7 cellular contexts compared by ENCODE assay signal in the genomic region with DNA sequence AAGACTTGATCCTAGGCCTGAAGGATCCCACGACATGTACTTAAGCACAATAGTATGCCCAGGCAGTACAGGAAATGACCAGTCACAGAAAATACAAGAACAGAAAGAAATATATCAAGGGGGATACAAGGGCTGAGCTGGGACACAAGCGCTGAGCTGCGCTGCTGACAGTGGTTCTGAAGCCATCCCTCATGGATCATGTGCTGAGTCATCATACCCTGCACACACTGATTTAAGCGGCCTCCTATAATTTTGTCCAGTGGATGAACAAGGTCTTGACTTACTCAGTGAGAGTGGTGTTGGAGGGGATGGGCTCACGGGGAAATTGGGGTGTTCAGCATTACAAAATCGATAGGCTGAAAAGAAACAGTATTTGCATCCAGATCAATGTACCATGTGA. TPM values are rescaled to one million over a fixed set of nuclear protein-coding genes. Genes with fewer than 3 reads are reported as not detected.
A peak's percentile ranks its signal among the peaks of the same experiment; 100 is the strongest.
DNase-seq lines count a peak whose midpoint lies in the region; ATAC-seq, FAIRE-seq and TF ChIP-seq lines count a peak whose summit lies in the region.
"Not testable (repeated sequence)": the region's sequence is repeated elsewhere in the genome, so short reads cannot be mapped to it uniquely, and the experiment has no call there.

No MANE protein-coding gene starts in this region.

- not testable (repeated sequence) for FAIRE-seq in RCC 7860 (lab: Jason Lieb, UNC); K562 (lab: Jason Lieb, UNC)

- H3K9me3 Mint-ChIP-seq in effector memory CD8-positive, alpha-beta T cell; natural killer cell; progenitor cell of endocrine pancreas (ENCODE audit: low read depth): not testable (repeated sequence)

- H3K27ac ChIP-seq in A673 (ENCODE audit: low read depth, low read length, poor library complexity, severe bottlenecking) (peak overlapping the region; percentile 42), K562 (ENCODE audit: extremely low read depth, low read depth, low read length) (peak overlapping the region; percentile 54; the same call in 2 of the 3 replicates), epithelial cell of prostate (peak overlapping the region; percentile 98)

- peaks cover 22 to 30% of the 10 kb centered on the region in 2 donors for H3K4me1 Mint-ChIP-seq in effector memory CD8-positive, alpha-beta T cell (ENCODE audit: low read depth in 2 of 2)
- peaks cover 42 to 45% of the 10 kb centered on the region in 2 donors for H3K4me1 Mint-ChIP-seq in natural killer cell
- H3K4me1 Mint-ChIP-seq in progenitor cell of endocrine pancreas (ENCODE audit: low read depth) = not testable (repeated sequence)

- H3K4me1 ChIP-seq in A673 (ENCODE audit: insufficient read depth, low read length, poor library complexity, severe bottlenecking) = not testable (repeated sequence)
- H3K4me1 ChIP-seq in K562 (replicated peaks in 1 of 2; ENCODE audit: control insufficient read depth in 2 of 2, insufficient read depth in 2 of 2, low read length in 2 of 2) = peaks cover 6 to 19% of the 10 kb centered on the region in 2 experiments; a peak in 4 of 5 replicates

- not testable (repeated sequence) for H3K4me3 Mint-ChIP-seq in effector memory CD8-positive, alpha-beta T cell; natural killer cell; progenitor cell of endocrine pancreas (ENCODE audit: low read depth)

- not testable (repeated sequence) for TF ChIP-seq EP300 in K562 (IDR thresholded peaks at IDR 0.05; ENCODE audit: low read length)

- WGBS in K562 (ENCODE audit: insufficient coverage, low coverage, missing lambda C conversion rate) = 42% methylated on average over 6 of the region's 6 CpGs

- not testable (repeated sequence) for TF ChIP-seq POLR2A in K562 (conservative IDR thresholded peaks at IDR 0.05)

- in situ Hi-C loops in K562 (cut with MboI) = not testable (repeated sequence)

- H3K79me2 ChIP-seq in K562 (ENCODE audit: control insufficient read depth, insufficient read depth, low read length) = peaks cover 85% of the 10 kb centered on the region

- H2AFZ ChIP-seq in K562 (ENCODE audit: low read depth, low read length) = not testable (repeated sequence)

- CTCF ChIA-PET in A673 (lab: Charles Lee); K562 (lab: Yijun Ruan, JAX; ENCODE audit: low intra/inter-chr PET ratio): not testable (repeated sequence)

- H3K27ac Mint-ChIP-seq in effector memory CD8-positive, alpha-beta T cell = peak overlapping the region; percentile 22 to 23
- H3K27ac Mint-ChIP-seq in natural killer cell = peak overlapping the region; percentile 64 to 75
- peak overlapping the region; percentile 47 for H3K27ac Mint-ChIP-seq in progenitor cell of endocrine pancreas

- BruUV-seq in A673 (replicated peaks; lab: Mats Ljungman, UMichigan); K562 (replicated peaks; lab: Mats Ljungman, UMichigan): not testable (repeated sequence)

- not testable (repeated sequence) for H3K27me3 ChIP-seq in A673 (replicated peaks; ENCODE audit: insufficient read depth, low read depth, low read length, poor library complexity); K562 (ENCODE audit: control insufficient read depth in 2 of 2, insufficient read depth in 2 of 2, low read length in 2 of 2)

- H3K9me1 ChIP-seq in K562 (ENCODE audit: control insufficient read depth, insufficient read depth, low read length) = not testable (repeated sequence)

- H3K4me2 ChIP-seq in K562 (ENCODE audit: insufficient read depth, low read length) = not testable (repeated sequence)

- POLR2A ChIA-PET in A673 (lab: Charles Lee; ENCODE audit: low non-redundant PET) = not testable (repeated sequence)
- POLR2A ChIA-PET in K562 (lab: Yijun Ruan, JAX) = interaction anchor here (1.4 kb wide), 1 partner anchor 9 kb away, joined by 4 read pairs; no protein-coding TSS in a partner anchor

- not testable (repeated sequence) for H3K36me3 Mint-ChIP-seq in effector memory CD8-positive, alpha-beta T cell (ENCODE audit: insufficient read depth); natural killer cell
- peaks cover 16% of the 10 kb centered on the region for H3K36me3 Mint-ChIP-seq in progenitor cell of endocrine pancreas (ENCODE audit: insufficient read depth)

- not testable (repeated sequence) for H3K36me3 ChIP-seq in A673 (ENCODE audit: insufficient read depth, low read length, poor library complexity, severe bottlenecking)
- H3K36me3 ChIP-seq in K562 (ENCODE audit: control insufficient read depth, insufficient read depth, low read length) = peaks cover 44% of the 10 kb centered on the region; the same call in 2 of the 3 replicates

- H4K20me1 ChIP-seq in K562 (replicated peaks; ENCODE audit: control insufficient read depth, insufficient read depth, low read length) = not testable (repeated sequence)

- not testable (repeated sequence) for H3K4me3 ChIP-seq in A673 (ENCODE audit: low read depth, low read length, poor library complexity, severe bottlenecking); K562

- H3K9me3 ChIP-seq in A673 (ENCODE audit: low read depth, low read length, poor library complexity, severe bottlenecking); K562 (replicated peaks; ENCODE audit: control insufficient read depth, insufficient read depth, low read depth, low read length): not testable (repeated sequence)

- TF ChIP-seq CTCF in A673 (conservative IDR thresholded peaks at IDR 0.05; ENCODE audit: low read depth, low read length); K562 (IDR thresholded peaks at IDR 0.05 in 2 of 3, conservative IDR thresholded peaks at IDR 0.05 in 1 of 3; ENCODE audit: insufficient read depth in 2 of 3, low read depth in 1 of 3, low read length in 3 of 3); natural killer cell (IDR thresholded peaks at IDR 0.05); progenitor cell of endocrine pancreas (IDR thresholded peaks at IDR 0.05; ENCODE audit: unreplicated experiment): not testable (repeated sequence)

- intact Hi-C loops in A673 (cut with micrococcal nuclease; ENCODE audit: unreplicated experiment); K562 (cut with micrococcal nuclease); natural killer cell (cut with micrococcal nuclease): not testable (repeated sequence)

- not testable (repeated sequence) for H3K9ac ChIP-seq in K562 (ENCODE audit: insufficient read depth in 1 of 2, low read depth in 2 of 2, low read length in 2 of 2)

- not testable (repeated sequence) for DNase-seq in A673 (ENCODE audit: low spot score); effector memory CD8-positive, alpha-beta T cell; epithelial cell of prostate (ENCODE audit: low read depth, low spot score); natural killer cell; progenitor cell of endocrine pancreas (ENCODE audit: low spot score, unreplicated experiment)
- DNase-seq in RCC 7860 (ENCODE audit: low spot score) = peak; percentile 20
- DNase-seq in K562 (ENCODE audit: extremely low read depth in 1 of 4, low spot score in 3 of 4) = peak in 1 of 4 experiments; percentile 45

- ATAC-seq in K562; effector memory CD8-positive, alpha-beta T cell (replicated peaks); natural killer cell: not testable (repeated sequence)

- TF ChIP-seq RAD21 in K562 (CRISPR knock-in tag; conservative IDR thresholded peaks at IDR 0.05 in 1 of 2, IDR thresholded peaks at IDR 0.05 in 1 of 2) = not testable (repeated sequence)

- not testable (repeated sequence) for H3K27me3 Mint-ChIP-seq in effector memory CD8-positive, alpha-beta T cell; natural killer cell (ENCODE audit: low read depth in 2 of 2); progenitor cell of endocrine pancreas

RNA-seq across cellular contexts. Expression of a gene that starts 37.1 kb away (rescaled TPM):
- total RNA-seq in A673 (2021) = 23.0 and 23.7 TPM in 2 replicates
- total RNA-seq in K562 (2011; cell fraction: chromatin; rRNA removed; ENCODE audit: low replicate concordance) = 132 and 250 TPM in 2 replicates
- total RNA-seq in K562 (2011; cell fraction: nucleolus; rRNA removed) = 69.4 and 90.8 TPM in 2 replicates
- 166 and 244 TPM in 2 replicates for total RNA-seq in K562 (2011; cell fraction: nucleoplasm; rRNA removed)
- total RNA-seq in K562 (2014; rRNA removed) = 35.2 and 35.3 TPM in 2 replicates
- 70.0 and 80.3 TPM in 2 replicates for total RNA-seq in K562 (2014; rRNA removed; fragmentation: Illumina TruSeq; extraction: Trizol)
- total RNA-seq in K562 (2015; rRNA removed; fragmentation: Illumina TruSeq; extraction: Trizol) = 63.2 and 67.0 TPM in 2 replicates
- total RNA-seq in K562 (2021) = 37.9 and 38.2 TPM in 2 replicates
- 74.3 and 82.6 TPM in 2 replicates for polyA plus RNA-seq in K562 (2011; rRNA removed)
- 12.3 and 38.2 TPM in 2 replicates for polyA plus RNA-seq in K562 (2011; cell fraction: cytosol; rRNA removed)
- polyA plus RNA-seq in K562 (2011; cell fraction: nucleus; rRNA removed) = 129 and 148 TPM in 2 replicates
- polyA plus RNA-seq in K562 (2012) = 27.7 and 49.9 TPM in 2 replicates
- polyA plus RNA-seq in K562 (2014; fragmentation: Illumina TruSeq; extraction: Trizol) = 47.8 and 54.1 TPM in 2 replicates
- 10 to 100 TPM; 18.6 to 28.2 TPM for polyA plus RNA-seq in K562 (2014; fragmentation: Nextera tagmentation; extraction: Ambion mirVana)
- polyA plus RNA-seq in K562 (2014; rRNA removed) = 49.9 and 51.9 TPM in 2 replicates
- polyA minus RNA-seq in K562 (2011; rRNA and poly(A)+ RNA removed) = 63.7 and 81.3 TPM in 2 replicates
- polyA minus RNA-seq in K562 (2011; cell fraction: cytosol; rRNA and poly(A)+ RNA removed) = 19.2 and 20.6 TPM in 2 replicates
- polyA minus RNA-seq in K562 (2011; cell fraction: nucleus; rRNA and poly(A)+ RNA removed) = 43.5 and 79.2 TPM in 2 replicates
- 100 to 1,000 TPM in 1 of 3 donors, 10 to 100 TPM in 2; 46.8 to 114 (median 96.9) TPM for total RNA-seq in natural killer cell
- 72.1 and 79.7 TPM in 2 replicates for total RNA-seq in progenitor cell of endocrine pancreas

RNA-seq across cellular contexts. Expression of a gene that starts 59.6 kb away (rescaled TPM):
- total RNA-seq in A673 (2021) = 16.7 and 21.7 TPM in 2 replicates
- 60.0 and 88.6 TPM in 2 replicates for total RNA-seq in K562 (2011; cell fraction: chromatin; rRNA removed; ENCODE audit: low replicate concordance)
- total RNA-seq in K562 (2011; cell fraction: nucleolus; rRNA removed) = 33.5 and 37.6 TPM in 2 replicates
- 52.8 and 67.6 TPM in 2 replicates for total RNA-seq in K562 (2011; cell fraction: nucleoplasm; rRNA removed)
- 8.8 and 12.7 TPM in 2 replicates for total RNA-seq in K562 (2014; rRNA removed)
- total RNA-seq in K562 (2014; rRNA removed; fragmentation: Illumina TruSeq; extraction: Trizol) = 19.0 and 19.3 TPM in 2 replicates
- total RNA-seq in K562 (2015; rRNA removed; fragmentation: Illumina TruSeq; extraction: Trizol) = 15.2 and 18.6 TPM in 2 replicates
- total RNA-seq in K562 (2021) = 24.1 and 29.6 TPM in 2 replicates
- 9.7 and 12.8 TPM in 2 replicates for polyA plus RNA-seq in K562 (2011; rRNA removed)
- 3.4 and 5.4 TPM in 2 replicates for polyA plus RNA-seq in K562 (2011; cell fraction: cytosol; rRNA removed)
- 12.2 and 14.2 TPM in 2 replicates for polyA plus RNA-seq in K562 (2011; cell fraction: nucleus; rRNA removed)
- 11.9 and 22.7 TPM in 2 replicates for polyA plus RNA-seq in K562 (2012)
- polyA plus RNA-seq in K562 (2014; fragmentation: Illumina TruSeq; extraction: Trizol) = 15.0 and 19.0 TPM in 2 replicates
- 1 to 10 TPM; 3.7 to 4.3 TPM for polyA plus RNA-seq in K562 (2014; fragmentation: Nextera tagmentation; extraction: Ambion mirVana)
- polyA plus RNA-seq in K562 (2014; rRNA removed) = 9.3 and 12.1 TPM in 2 replicates
- 32.7 and 36.5 TPM in 2 replicates for polyA minus RNA-seq in K562 (2011; rRNA and poly(A)+ RNA removed)
- polyA minus RNA-seq in K562 (2011; cell fraction: cytosol; rRNA and poly(A)+ RNA removed) = 13.7 and 14.7 TPM in 2 replicates
- 11.3 and 16.3 TPM in 2 replicates for polyA minus RNA-seq in K562 (2011; cell fraction: nucleus; rRNA and poly(A)+ RNA removed)
- total RNA-seq in natural killer cell = 10 to 100 TPM; 41.2 to 58.0 (median 44.2) TPM
- 42.9 and 47.3 TPM in 2 replicates for total RNA-seq in progenitor cell of endocrine pancreas

Comparison
In these comparisons a context has a peak if more than half of its experiments do, and no peak if none do; other contexts are left out.
1. H3K27ac ChIP-seq: peak in every context shown above with its lines; median percentile 98 in epithelial cell of prostate; 54 in K562; 42 in A673.